In genomic region chr1:44707959-44708831, GRCh38 we compare ENCODE assay signal across 7 cellular contexts. TPM values are rescaled to one million over a fixed set of nuclear protein-coding genes. Genes with fewer than 3 reads are reported as not detected.
DNase-seq lines count a peak whose midpoint lies in the region; ATAC-seq and TF ChIP-seq lines count a peak whose summit lies in the region.

No MANE protein-coding gene starts in this region.

- peaks cover 11% of the 10 kb centered on the region for H3K27me3 Mint-ChIP-seq in activated CD4-positive, alpha-beta T cell treated with anti-CD3 and anti-CD28 coated beads, Interleukin-2, amount 10 ng/mL, durations not matched to agents 24 days and 14 days

- H3K4me1 Mint-ChIP-seq in activated CD4-positive, alpha-beta T cell treated with anti-CD3 and anti-CD28 coated beads, Interleukin-2, amount 10 ng/mL, durations not matched to agents 24 days and 14 days: peaks cover 13% of the 10 kb centered on the region

- TF ChIP-seq POLR2A in ovary (IDR thresholded peaks at IDR 0.05): no peak

- TF ChIP-seq EP300 in ovary (IDR thresholded peaks at IDR 0.05): no peak

- DNase-seq in GDM1 (lab: John Stamatoyannopoulos, UW) (peak; percentile 12), Kasumi-1 (lab: John Stamatoyannopoulos, UW) (peak; percentile 85 to 91), fibroblast of pulmonary artery (ENCODE audit: low read depth) (peak; percentile 69), ovary (no peak)
- peak; percentile 84 for DNase-seq in activated CD4-positive, alpha-beta T cell treated with anti-CD3 and anti-CD28 coated beads, Interleukin-2, amount 10 ng/mL, durations not matched to agents 24 days and 14 days

- intact Hi-C loops in activated CD4-positive, alpha-beta T cell treated with anti-CD3 and anti-CD28 coated beads, Interleukin-2, amount 10 ng/mL, durations not matched to agents 24 days and 14 days (cut with micrococcal nuclease): no loop called here
- intact Hi-C loops in ovary (cut with DNase I): no loop called here

- no peaks in the 10 kb centered on the region for H3K9me3 ChIP-seq in ovary

- H3K36me3 Mint-ChIP-seq in activated CD4-positive, alpha-beta T cell treated with anti-CD3 and anti-CD28 coated beads, Interleukin-2, amount 10 ng/mL, durations not matched to agents 24 days and 14 days (ENCODE audit: low read depth): no peaks in the 10 kb centered on the region

- H3K4me3 Mint-ChIP-seq in activated CD4-positive, alpha-beta T cell treated with anti-CD3 and anti-CD28 coated beads, Interleukin-2, amount 10 ng/mL, durations not matched to agents 24 days and 14 days: peak overlapping the region; percentile 72

- TF ChIP-seq CTCF in fibroblast of pulmonary artery (IDR thresholded peaks at IDR 0.05; ENCODE audit: low read length, missing control alignments): peak; percentile 66
- TF ChIP-seq CTCF in ovary (IDR thresholded peaks at IDR 0.05): peak in 2 of 3 donors; percentile 18 to 35

- no peak overlapping the region for H3K27ac ChIP-seq in ovary

- no peaks in the 10 kb centered on the region for H3K27me3 ChIP-seq in ovary

- ATAC-seq in GM21447 (IDR thresholded peaks at IDR 0.05; ENCODE audit: unreplicated experiment) (no peak), HG03139 (IDR thresholded peaks at IDR 0.05; ENCODE audit: unreplicated experiment) (no peak)

- no peaks in the 10 kb centered on the region for H3K4me1 ChIP-seq in ovary (ENCODE audit: insufficient read depth)

- H3K4me3 ChIP-seq in fibroblast of pulmonary artery (replicated peaks; ENCODE audit: low read depth, low read length): no peak overlapping the region
- H3K4me3 ChIP-seq in ovary: no peak overlapping the region

- H3K36me3 ChIP-seq in ovary: no peaks in the 10 kb centered on the region

- no peaks in the 10 kb centered on the region for H3K9me3 Mint-ChIP-seq in activated CD4-positive, alpha-beta T cell treated with anti-CD3 and anti-CD28 coated beads, Interleukin-2, amount 10 ng/mL, durations not matched to agents 24 days and 14 days

- WGBS in ovary, 3 donors: 41 to 44% (median 43%) methylated on average over 15 of the region's 15 CpGs

- peak overlapping the region; percentile 49 for H3K27ac Mint-ChIP-seq in activated CD4-positive, alpha-beta T cell treated with anti-CD3 and anti-CD28 coated beads, Interleukin-2, amount 10 ng/mL, durations not matched to agents 24 days and 14 days

RNA-seq across cellular contexts. Expression of gene RNU5D-1, which starts 22.8 kb away (rescaled TPM):
- not detected in 2 replicates for total RNA-seq in activated CD4-positive, alpha-beta T cell treated with anti-CD3 and anti-CD28 coated beads, Interleukin-2, amount 10 ng/mL, durations not matched to agents 24 days and 14 days
- not detected for total RNA-seq in ovary
- not detected for polyA plus RNA-seq in ovary

RNA-seq across cellular contexts. Expression of gene KIF2C, which starts 31.4 kb away (rescaled TPM):
- total RNA-seq in activated CD4-positive, alpha-beta T cell treated with anti-CD3 and anti-CD28 coated beads, Interleukin-2, amount 10 ng/mL, durations not matched to agents 24 days and 14 days: 78.1 and 82.7 TPM in 2 replicates
- 1 to 10 TPM in 2 of 7 donors, under 1 TPM in 5; 0.23 to 1.4 (median 0.53) TPM for total RNA-seq in ovary
- polyA plus RNA-seq in ovary: 1 to 10 TPM in 1 of 2 donors, under 1 TPM in 1; 0.96 to 1.5 TPM

RNA-seq across cellular contexts. Expression of gene ARMH1, which starts 33.7 kb away (rescaled TPM):
- total RNA-seq in activated CD4-positive, alpha-beta T cell treated with anti-CD3 and anti-CD28 coated beads, Interleukin-2, amount 10 ng/mL, durations not matched to agents 24 days and 14 days: 133 and 137 TPM in 2 replicates
- total RNA-seq in ovary: 10 to 100 TPM in 1 of 7 donors, 1 to 10 TPM in 6; 3.1 to 13.8 (median 5.7) TPM
- 1 to 10 TPM; 3.3 to 9.6 TPM for polyA plus RNA-seq in ovary

RNA-seq across cellular contexts. Expression of gene TMEM53, which starts 33.9 kb away (rescaled TPM):
- total RNA-seq in activated CD4-positive, alpha-beta T cell treated with anti-CD3 and anti-CD28 coated beads, Interleukin-2, amount 10 ng/mL, durations not matched to agents 24 days and 14 days: 4.5 and 5.1 TPM in 2 replicates
- total RNA-seq in ovary: 10 to 100 TPM in 5 of 7 donors, 1 to 10 TPM in 2; 5.1 to 17.9 (median 11.4) TPM
- 10 to 100 TPM in 1 of 2 donors, 1 to 10 TPM in 1; 4.1 to 13.8 TPM for polyA plus RNA-seq in ovary

Comparison
In these comparisons a context has a peak if more than half of its experiments do, and no peak if none do; other contexts are left out.
1. DNase-seq: peak in GDM1 (single experiment), Kasumi-1 (2 of 2), activated CD4-positive, alpha-beta T cell treated with anti-CD3 and anti-CD28 coated beads, Interleukin-2, amount 10 ng/mL, durations not matched to agents 24 days and 14 days (single experiment) and fibroblast of pulmonary artery (single experiment); none in ovary (0 of 5).
2. RNA of gene KIF2C, which starts 31.4 kb away (total RNA-seq): 78.1 to 82.7 TPM in activated CD4-positive, alpha-beta T cell treated with anti-CD3 and anti-CD28 coated beads, Interleukin-2, amount 10 ng/mL, durations not matched to agents 24 days and 14 days; 0.23 to 1.4 TPM in ovary; every median in the first group is over 10 times any median in the second.